Comparison of ENCODE assay signal across 8 cellular contexts in the genomic region with DNA sequence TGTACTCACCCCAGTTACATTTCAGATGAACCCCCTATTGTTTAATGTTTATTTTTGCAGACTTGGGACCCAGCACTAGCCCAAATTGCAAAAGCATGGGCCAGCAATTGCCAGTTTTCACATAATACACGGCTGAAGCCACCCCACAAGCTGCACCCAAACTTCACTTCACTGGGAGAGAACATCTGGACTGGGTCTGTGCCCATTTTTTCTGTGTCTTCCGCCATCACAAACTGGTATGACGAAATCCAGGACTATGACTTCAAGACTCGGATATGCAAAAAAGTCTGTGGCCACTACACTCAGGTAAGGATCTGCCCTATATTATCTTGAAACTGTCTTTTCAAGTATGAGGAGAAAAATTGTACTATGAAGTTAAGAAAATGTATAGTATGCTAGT. TPM values are rescaled to one million over a fixed set of nuclear protein-coding genes. Genes with fewer than 3 reads are reported as not detected.
DNase-seq lines count a peak whose midpoint lies in the region; ATAC-seq, FAIRE-seq and TF ChIP-seq lines count a peak whose summit lies in the region.

No MANE protein-coding gene starts in this region.

- no peaks in the 10 kb centered on the region for H3K36me3 ChIP-seq in HUES6 (ENCODE audit: control insufficient read depth, insufficient read depth, low read length)
- no peaks in the 10 kb centered on the region for H3K36me3 ChIP-seq in GM12878 (ENCODE audit: control insufficient read depth in 2 of 2, insufficient read depth in 2 of 2, low read length in 1 of 2)

- no peak overlapping the region for H3K9ac ChIP-seq in HUES6 (ENCODE audit: low read length)
- H3K9ac ChIP-seq in GM12878 (ENCODE audit: control insufficient read depth, insufficient read depth, low read length), result peak overlapping the region; percentile 79

- no peak for TF ChIP-seq POLR2A in GM12878 (IDR thresholded peaks at IDR 0.05; ENCODE audit: low read depth, low read length)

- H3K4me1 ChIP-seq in HUES6 (ENCODE audit: control insufficient read depth, insufficient read depth, low read length), result peaks cover 35% of the 10 kb centered on the region
- H3K4me1 ChIP-seq in GM12878 (ENCODE audit: control insufficient read depth, insufficient read depth, low read length), result peaks cover 28% of the 10 kb centered on the region

- RAD21 ChIA-PET in GM12878 (lab: Charles Lee; ENCODE audit: unreplicated experiment), result interaction anchor here (1.0 to 7.3 kb wide), 5 partner anchors 8 to 551 kb away, joined by 3 to 63 read pairs (median 12); a partner anchor contains a TSS

- in situ Hi-C loops in GM12878 (cut with MboI), result loop anchor here (25.0 kb wide), 1 partner anchor 794 kb away; no protein-coding TSS in a partner anchor

- TF ChIP-seq EP300 in GM12878 (IDR thresholded peaks at IDR 0.05; ENCODE audit: borderline replicate concordance in 1 of 2, control insufficient read depth in 1 of 2, low read depth in 2 of 2, low read length in 2 of 2), result no peak

- no peaks in the 10 kb centered on the region for H3K9me3 ChIP-seq in HUES6 (ENCODE audit: control insufficient read depth, insufficient read depth, low read depth, low read length)
- no peaks in the 10 kb centered on the region for H3K9me3 ChIP-seq in GM12878 (replicated peaks; ENCODE audit: control insufficient read depth, insufficient read depth, low read length)

- peak overlapping the region; percentile 64 for H3K4me2 ChIP-seq in GM12878 (ENCODE audit: control insufficient read depth, insufficient read depth)

- intact Hi-C loops in GM12878 (cut with micrococcal nuclease; ENCODE audit: unreplicated experiment), result loop anchor here (1.0 to 2.0 kb wide), 2 partner anchors 90 to 147 kb away; a partner anchor contains a TSS

- CTCF ChIA-PET in GM12878 (lab: Yijun Ruan, JAX), result interaction anchor here (4.9 to 11.0 kb wide), 6 partner anchors 18 to 550 kb away, joined by 25 to 235 read pairs (median 72); a partner anchor contains a TSS

- WGBS in GM12878 (ENCODE audit: insufficient coverage, insufficient replicate concordance, low lambda C conversion rate, missing lambda C conversion rate), result 28% methylated on average over 4 of the region's 4 CpGs

- TF ChIP-seq RAD21 in GM12878 (IDR thresholded peaks at IDR 0.05; ENCODE audit: insufficient read depth, low read depth, low read length), result no peak

- peak; percentile 6 for DNase-seq in Ammon's horn (ENCODE audit: low spot score)
- no peak for DNase-seq in GM12878 (ENCODE audit: low read depth, low spot score)
- DNase-seq in myocyte (ENCODE audit: low read depth), result peak; percentile 31
- no peak for DNase-seq in NCI-H2171 treated with DMSO at 0.1 percent for 48 hours (lab: John Stamatoyannopoulos, UW)
- no peak for DNase-seq in omental fat pad (ENCODE audit: low spot score)
- no peak for DNase-seq in NAMALWA (ENCODE audit: low spot score)

- TF ChIP-seq CTCF in GM12878 (IDR thresholded peaks at IDR 0.05 in 2 of 3, conservative IDR thresholded peaks at IDR 0.05 in 1 of 3; ENCODE audit: control insufficient read depth in 2 of 3, extremely low read depth in 1 of 3, insufficient read depth in 1 of 3, low read depth in 3 of 3, low read length in 3 of 3) (no peak), omental fat pad (IDR thresholded peaks at IDR 0.05) (no peak)

- H3K27ac ChIP-seq in HUES6 (ENCODE audit: low read depth, low read length), result no peak overlapping the region
- H3K27ac ChIP-seq in GM12878 (ENCODE audit: control insufficient read depth, insufficient read depth), result peak overlapping the region; percentile 88

- no peaks in the 10 kb centered on the region for H4K20me1 ChIP-seq in GM12878 (ENCODE audit: control insufficient read depth, insufficient read depth)

- H3K27me3 ChIP-seq in HUES6 (ENCODE audit: control insufficient read depth, insufficient read depth, low read length), result no peaks in the 10 kb centered on the region
- no peaks in the 10 kb centered on the region for H3K27me3 ChIP-seq in GM12878 (replicated peaks in 1 of 2; ENCODE audit: control insufficient read depth in 2 of 2, insufficient read depth in 2 of 2, low read length in 1 of 2)

- ATAC-seq in GM12878 (peak; percentile 6), GM21786 (IDR thresholded peaks at IDR 0.05; ENCODE audit: unreplicated experiment) (no peak), omental fat pad (ENCODE audit: low FRiP score) (no peak)

- peaks cover 22% of the 10 kb centered on the region for H3K79me2 ChIP-seq in GM12878 (ENCODE audit: control insufficient read depth, insufficient read depth, low read length)

- SMC1A ChIA-PET in GM12878 (lab: Charles Lee; ENCODE audit: uncharacterized antibody, unreplicated experiment), result interaction anchor here (0.6 to 8.4 kb wide), 9 partner anchors 17 to 600 kb away, joined by 3 to 151 read pairs (median 20); a partner anchor contains a TSS

- BruUV-seq in GM12878 (replicated peaks; lab: Mats Ljungman, UMichigan), result no TSS peak

- POLR2A ChIA-PET in GM12878 (lab: Charles Lee), result interaction anchor here (0.7 kb wide), 1 partner anchor 1579 kb away, joined by 3 read pairs; no protein-coding TSS in a partner anchor

- no peak for FAIRE-seq in GM12878 (lab: Jason Lieb, UNC)

- H2AFZ ChIP-seq in GM12878 (ENCODE audit: control insufficient read depth, low read depth, low read length), result peak overlapping the region; percentile 57

- H3K4me3 ChIP-seq in HUES6 (ENCODE audit: low read depth, low read length), result peak overlapping the region; percentile 21; the same call in 1 of the 2 replicates
- H3K4me3 ChIP-seq in GM12878, result peak overlapping the region; percentile 83

TF ChIP-seq in GM12878, 131 proteins besides CTCF, POLR2A, EP300 and RAD21 (continues in another document):
- 0 out of 2 replicates have a peak, but pooled peaks have one; percentile 42 for TF ChIP-seq YY1 (IDR thresholded peaks at IDR 0.05; ENCODE audit: low read depth, low read length)
- no peak for TF ChIP-seq ZNF622 (IDR thresholded peaks at IDR 0.05)
- TF ChIP-seq CREB1 (IDR thresholded peaks at IDR 0.05; ENCODE audit: low read depth), result peak; percentile 84
- no peak for TF ChIP-seq TARDBP (IDR thresholded peaks at IDR 0.05; ENCODE audit: borderline replicate concordance)
- TF ChIP-seq POU2F2 (IDR thresholded peaks at IDR 0.05; ENCODE audit: borderline replicate concordance, low read depth, low read length), result peak; percentile 24; the same call in 1 of the 3 replicates
- TF ChIP-seq CREM (IDR thresholded peaks at IDR 0.05; ENCODE audit: low read depth), result peak; percentile 60; the same call in 1 of the 2 replicates
- no peak for TF ChIP-seq SMAD5 (IDR thresholded peaks at IDR 0.05; ENCODE audit: low read depth)
- no peak for TF ChIP-seq SMARCA5 (IDR thresholded peaks at IDR 0.05)
- TF ChIP-seq RELA (IDR thresholded peaks at IDR 0.05; ENCODE audit: borderline replicate concordance, partially characterized antibody), result no peak
- TF ChIP-seq EZH2 (IDR thresholded peaks at IDR 0.05; ENCODE audit: borderline replicate concordance, control insufficient read depth, low read depth, low read length), result no peak
- TF ChIP-seq GATAD2B (conservative IDR thresholded peaks at IDR 0.05; ENCODE audit: low read depth), result no peak
- TF ChIP-seq, protein P1, sequence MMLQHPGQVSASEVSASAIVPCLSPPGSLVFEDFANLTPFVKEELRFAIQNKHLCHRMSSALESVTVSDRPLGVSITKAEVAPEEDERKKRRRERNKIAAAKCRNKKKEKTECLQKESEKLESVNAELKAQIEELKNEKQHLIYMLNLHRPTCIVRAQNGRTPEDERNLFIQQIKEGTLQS (IDR thresholded peaks at IDR 0.05; ENCODE audit: borderline replicate concordance, extremely low read depth, low read depth, low read length), result no peak

RNA-seq across cellular contexts. Expression of a gene that starts 1.2 kb away (rescaled TPM):
- 49.4 and 55.8 TPM in 2 replicates for total RNA-seq in GM12878 (2013; cell fraction: nucleolus; rRNA removed)
- 18.2 and 25.6 TPM in 2 replicates for total RNA-seq in GM12878 (2014; rRNA removed)
- 20.5 and 22.4 TPM in 2 replicates for total RNA-seq in GM12878 (2014; rRNA removed; fragmentation: Illumina TruSeq; extraction: Trizol)
- total RNA-seq in GM12878 (2021), result 27.9 and 32.9 TPM in 2 replicates
- polyA plus RNA-seq in GM12878 (2011; ENCODE audit: low read depth), result 9.4 TPM
- polyA plus RNA-seq in GM12878 (2011; rRNA removed), result 29.9 and 31.5 TPM in 2 replicates
- polyA plus RNA-seq in GM12878 (2011; cell fraction: cytosol; rRNA removed), result 16.3 and 19.2 TPM in 2 replicates
- polyA plus RNA-seq in GM12878 (2011; cell fraction: nucleus; rRNA removed), result 14.7 and 16.3 TPM in 2 replicates
- 11.3 and 13.4 TPM in 2 replicates for polyA plus RNA-seq in GM12878 (2012)
- polyA plus RNA-seq in GM12878 (2014; fragmentation: Illumina TruSeq; extraction: Trizol), result 27.8 and 32.2 TPM in 2 replicates
- polyA plus RNA-seq in GM12878 (2014; fragmentation: Nextera tagmentation; extraction: Ambion mirVana), result 10 to 100 TPM; 39.8 to 62.6 TPM
- 25.7 and 27.5 TPM in 2 replicates for polyA plus RNA-seq in GM12878 (2014; rRNA removed)
- polyA plus RNA-seq in GM12878 (2016; fragmentation: Nextera tagmentation; extraction: Ambion mirVana), result 10 to 100 TPM; 37.6 to 39.5 TPM
- 23.3 and 24.7 TPM in 2 replicates for polyA minus RNA-seq in GM12878 (2011; rRNA and poly(A)+ RNA removed)
- polyA minus RNA-seq in GM12878 (2011; cell fraction: cytosol; rRNA and poly(A)+ RNA removed), result 8.7 and 9.1 TPM in 2 replicates
- polyA minus RNA-seq in GM12878 (2011; cell fraction: nucleus; rRNA and poly(A)+ RNA removed), result 13.2 and 20.0 TPM in 2 replicates
- total RNA-seq in myocyte, result 15.9 and 20.7 TPM in 2 replicates
- polyA plus RNA-seq in myocyte (2012), result 35.3 TPM
- total RNA-seq in omental fat pad, result 10 to 100 TPM; 25.0 to 39.3 (median 32.8) TPM

RNA-seq across cellular contexts. Expression of a gene that starts 29.6 kb away (rescaled TPM):
- total RNA-seq in GM12878 (2013; cell fraction: nucleolus; rRNA removed), result 107 and 113 TPM in 2 replicates
- 29.6 and 40.7 TPM in 2 replicates for total RNA-seq in GM12878 (2014; rRNA removed)
- total RNA-seq in GM12878 (2014; rRNA removed; fragmentation: Illumina TruSeq; extraction: Trizol), result 98.4 and 103 TPM in 2 replicates
- total RNA-seq in GM12878 (2021), result 69.8 and 73.1 TPM in 2 replicates
- 25.6 TPM for polyA plus RNA-seq in GM12878 (2011; ENCODE audit: low read depth)
- polyA plus RNA-seq in GM12878 (2011; rRNA removed), result 61.6 and 119 TPM in 2 replicates
- 10.9 and 13.6 TPM in 2 replicates for polyA plus RNA-seq in GM12878 (2011; cell fraction: cytosol; rRNA removed)
- 50.4 and 53.7 TPM in 2 replicates for polyA plus RNA-seq in GM12878 (2011; cell fraction: nucleus; rRNA removed)
- polyA plus RNA-seq in GM12878 (2012), result 35.8 and 43.2 TPM in 2 replicates
- polyA plus RNA-seq in GM12878 (2014; fragmentation: Illumina TruSeq; extraction: Trizol), result 76.1 and 89.3 TPM in 2 replicates
- polyA plus RNA-seq in GM12878 (2014; fragmentation: Nextera tagmentation; extraction: Ambion mirVana), result 10 to 100 TPM; 74.4 to 81.0 TPM
- polyA plus RNA-seq in GM12878 (2014; rRNA removed), result 44.0 and 62.1 TPM in 2 replicates
- 10 to 100 TPM; 80.9 to 85.7 TPM for polyA plus RNA-seq in GM12878 (2016; fragmentation: Nextera tagmentation; extraction: Ambion mirVana)
- polyA minus RNA-seq in GM12878 (2011; rRNA and poly(A)+ RNA removed), result 25.9 and 46.3 TPM in 2 replicates
- 10.6 and 14.0 TPM in 2 replicates for polyA minus RNA-seq in GM12878 (2011; cell fraction: cytosol; rRNA and poly(A)+ RNA removed)
- polyA minus RNA-seq in GM12878 (2011; cell fraction: nucleus; rRNA and poly(A)+ RNA removed), result 46.4 and 62.6 TPM in 2 replicates
- 35.6 and 44.3 TPM in 2 replicates for total RNA-seq in myocyte
- polyA plus RNA-seq in myocyte (2012), result 16.8 TPM
- total RNA-seq in omental fat pad, result 10 to 100 TPM; 28.8 to 39.9 (median 34.3) TPM

Comparison
In these comparisons a context has a peak if more than half of its experiments do, and no peak if none do; other contexts are left out.
1. DNase-seq: peak in Ammon's horn (single experiment) and myocyte (single experiment); none in GM12878 (single experiment), NCI-H2171 treated with DMSO at 0.1 percent for 48 hours (single experiment), omental fat pad (single experiment) and NAMALWA (single experiment).